Comparison of ENCODE assay signal across 8 cellular contexts in the genomic region with DNA sequence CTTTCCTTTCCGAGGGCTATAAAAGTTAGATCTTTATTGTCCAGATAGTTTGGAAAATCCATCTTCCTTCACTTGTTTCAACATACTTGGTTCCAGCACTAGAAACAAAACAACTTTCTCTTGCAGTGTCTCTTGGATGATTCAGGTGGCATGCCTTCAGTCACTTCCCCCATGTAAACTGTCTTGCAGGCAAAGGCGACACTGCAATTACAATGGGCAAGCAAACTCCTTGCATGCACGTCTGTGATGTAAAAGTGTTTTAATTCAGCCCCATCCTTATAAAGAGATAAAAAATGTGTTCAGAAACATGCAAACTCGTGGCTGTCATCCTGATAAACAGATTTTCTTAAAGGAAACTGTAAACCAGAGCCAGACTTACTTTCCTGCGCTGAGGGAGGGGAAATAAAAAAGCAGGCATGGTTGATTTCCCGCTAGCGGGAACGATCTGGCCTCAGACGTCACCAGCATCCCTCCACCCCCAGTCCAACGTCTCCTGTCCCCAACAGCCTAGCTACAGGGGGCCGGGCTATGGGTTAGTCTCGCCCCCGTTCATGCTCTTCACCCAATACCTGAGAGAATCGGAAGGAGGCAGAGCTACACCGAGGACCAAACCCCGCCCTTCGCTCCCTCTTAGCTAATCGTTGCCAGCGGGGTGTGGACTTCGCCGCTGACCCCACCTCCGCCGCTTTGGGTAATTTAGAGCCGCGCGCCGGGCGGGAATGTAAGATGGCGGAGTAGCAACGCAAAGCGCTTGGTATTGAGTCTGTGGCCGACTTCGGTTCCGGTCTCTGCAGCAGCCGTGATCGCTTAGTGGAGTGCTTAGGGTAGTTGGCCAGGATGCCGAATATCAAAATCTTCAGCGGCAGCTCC. TPM values are rescaled to one million over a fixed set of nuclear protein-coding genes. Genes with fewer than 3 reads are reported as not detected.
DNase-seq lines count a peak whose midpoint lies in the region; ATAC-seq and TF ChIP-seq lines count a peak whose summit lies in the region.

A gene (plus strand): TSS at position 719 of the 870 bp plus-strand sequence. CDS start 119 bp downstream, at position 838.

- H3K79me2 ChIP-seq in KMS-11 (ENCODE audit: insufficient read depth, low read depth), result peaks cover 45% of the 10 kb centered on the region

- H3K4me3 ChIP-seq in KMS-11 (IDR thresholded peaks at IDR 0.05; ENCODE audit: insufficient read depth, low read depth, low read length) (no peak within 1 kb of the TSS), Peyer's patch (peak within 1 kb of the TSS; percentile 55 to 67 (median 64)), esophagus muscularis mucosa (peak within 1 kb of the TSS; percentile 59 to 71 (median 62))

- peak within 1 kb of the TSS; percentile 82; the same call in 1 of the 2 replicates for H2AFZ ChIP-seq in KMS-11 (ENCODE audit: low read depth)

- H3K36me3 ChIP-seq in KMS-11 (ENCODE audit: insufficient read depth), result no peaks in the 10 kb centered on the region
- no peaks in the 10 kb centered on the region for H3K36me3 ChIP-seq in Peyer's patch
- H3K36me3 ChIP-seq in esophagus muscularis mucosa, result no peaks in the 10 kb centered on the region

- intact Hi-C loops in esophagus muscularis mucosa (cut with DNase I), result no loop called here

- no peaks in the 10 kb centered on the region for H3K9me3 ChIP-seq in Peyer's patch
- no peaks in the 10 kb centered on the region for H3K9me3 ChIP-seq in esophagus muscularis mucosa

- peak within 1 kb of the TSS; percentile 89 for H3K9ac ChIP-seq in KMS-11

- TF ChIP-seq POLR2A in Peyer's patch (IDR thresholded peaks at IDR 0.05) (peak in 1 of 2 donors; percentile 40), esophagus muscularis mucosa (IDR thresholded peaks at IDR 0.05; ENCODE audit: low read depth) (no peak)

- peak; percentile 95 for DNase-seq in DMS53 treated with DMSO at 0.1 percent for 48 hours (lab: John Stamatoyannopoulos, UW; ENCODE audit: unreplicated experiment)
- DNase-seq in Peyer's patch, result peak; percentile 84 to 95 (median 90)
- DNase-seq in activated T-cell treated with anti-CD3 and anti-CD28 coated beads, Interleukin-2, amount 50 U/mL, for 48 hours, result peak; percentile 86 to 89
- peak; percentile 96 for DNase-seq in esophagus muscularis mucosa (ENCODE audit: extremely low spot score)
- DNase-seq in myocyte (ENCODE audit: low read depth), result peak; percentile 94
- DNase-seq in stimulated activated CD8-positive, alpha-beta memory T cell treated with anti-CD3 and anti-CD28 coated beads, Interleukin-7, amount 100 ng/mL, for 48 hours (ENCODE audit: extremely low read depth in 1 of 2, low read depth in 1 of 2), result peak; percentile 68 to 85

- H3K4me2 ChIP-seq in KMS-11, result peak within 1 kb of the TSS; percentile 91

- TF ChIP-seq CTCF in KMS-11 (conservative IDR thresholded peaks at IDR 0.05; ENCODE audit: low read depth, low read length), result no peak
- no peak for TF ChIP-seq CTCF in Peyer's patch (IDR thresholded peaks at IDR 0.05)
- TF ChIP-seq CTCF in esophagus muscularis mucosa (IDR thresholded peaks at IDR 0.05), result no peak

- H3K4me1 ChIP-seq in KMS-11 (ENCODE audit: low read depth, poor library complexity, severe bottlenecking), result peaks cover 18% of the 10 kb centered on the region
- H3K4me1 ChIP-seq in Peyer's patch, result no peaks in the 10 kb centered on the region
- peaks cover 0 to 19% (median 18%) of the 10 kb centered on the region in 4 donors for H3K4me1 ChIP-seq in esophagus muscularis mucosa

- 30% methylated on average over 24 of the region's 38 CpGs for WGBS in esophagus muscularis mucosa

- H3K27me3 ChIP-seq in KMS-11 (ENCODE audit: insufficient read depth, low read depth), result no peaks in the 10 kb centered on the region
- H3K27me3 ChIP-seq in Peyer's patch, result no peaks in the 10 kb centered on the region
- H3K27me3 ChIP-seq in esophagus muscularis mucosa, result no peaks in the 10 kb centered on the region

- peak; percentile 100 for ATAC-seq in GM21737 (IDR thresholded peaks at IDR 0.05; ENCODE audit: unreplicated experiment)

- H4K20me1 ChIP-seq in KMS-11 (ENCODE audit: insufficient read depth), result peaks cover 8% of the 10 kb centered on the region; the same call in 1 of the 2 replicates

- no peak for TF ChIP-seq EP300 in esophagus muscularis mucosa (IDR thresholded peaks at IDR 0.05)

- H3K27ac ChIP-seq in KMS-11 (peak within 1 kb of the TSS; percentile 79), Peyer's patch (peak within 1 kb of the TSS; percentile 75 to 77 (median 76)), esophagus muscularis mucosa (replicated peaks in 1 of 4) (peak within 1 kb of the TSS; percentile 76 to 87 (median 82))

RNA-seq across cellular contexts. Expression of the gene that starts here (rescaled TPM):
- total RNA-seq in Peyer's patch (10 to 100 TPM in 2 of 4 donors, 1 to 10 TPM in 2; 2.6 to 43.7 (median 9.3) TPM), esophagus muscularis mucosa (10 to 100 TPM; 17.0 to 36.0 (median 23.4) TPM), myocyte (51.6 and 58.5 TPM in 2 replicates)
- polyA plus RNA-seq in myocyte (2012), result 69.0 TPM
